8 cellular contexts compared by ENCODE assay signal in genomic region chr19:6772028-6772865, GRCh38. TPM values are rescaled to one million over a fixed set of nuclear protein-coding genes. Genes with fewer than 3 reads are reported as not detected.
A peak's percentile ranks its signal among the peaks of the same experiment; 100 is the strongest.
DNase-seq lines count a peak whose midpoint lies in the region; ATAC-seq and TF ChIP-seq lines count a peak whose summit lies in the region.

TSS of gene VAV1 (plus strand) at chr19:6772708. CDS start at chr19:6772808, 100 bp downstream.

- peak; percentile 78 to 92 (median 79) for DNase-seq in CD4-positive, alpha-beta memory T cell
- DNase-seq in T-helper 17 cell, result peak; percentile 66 to 72 (median 66)
- DNase-seq in activated naive CD8-positive, alpha-beta T cell treated with anti-CD3 and anti-CD28 coated beads for 36 hours, result peak; percentile 81
- DNase-seq in stimulated activated CD8-positive, alpha-beta memory T cell treated with anti-CD3 and anti-CD28 coated beads, Interleukin-7, amount 100 ng/mL, for 48 hours (ENCODE audit: extremely low read depth in 1 of 2, low read depth in 1 of 2), result peak; percentile 63 to 79
- DNase-seq in NCI-H187 (lab: John Stamatoyannopoulos, UW), result no peak
- no peak for DNase-seq in mesothelial cell of epicardium (ENCODE audit: low spot score in 2 of 2, unreplicated experiment in 2 of 2)

- H3K27ac Mint-ChIP-seq in CD4-positive, alpha-beta memory T cell, result peak within 1 kb of the TSS; percentile 94 to 97 (median 96)
- H3K27ac Mint-ChIP-seq in T-helper 17 cell, result peak within 1 kb of the TSS; percentile 97
- peak within 1 kb of the TSS; percentile 97 for H3K27ac Mint-ChIP-seq in activated naive CD8-positive, alpha-beta T cell treated with anti-CD3 and anti-CD28 coated beads for 36 hours
- H3K27ac Mint-ChIP-seq in mesothelial cell of epicardium, result no peak within 1 kb of the TSS

- intact Hi-C loops in CD4-positive, alpha-beta memory T cell (cut with micrococcal nuclease), result loop anchor here (1.0 kb wide), 3 partner anchors 29 to 42 kb away; partner anchors contain the start of gene GPR108

- peak within 1 kb of the TSS; percentile 81 for H3K27ac ChIP-seq in CD4-positive, alpha-beta memory T cell (ENCODE audit: low read depth, low read length)

- no peaks in the 10 kb centered on the region for H3K9me3 Mint-ChIP-seq in CD4-positive, alpha-beta memory T cell
- H3K9me3 Mint-ChIP-seq in activated naive CD8-positive, alpha-beta T cell treated with anti-CD3 and anti-CD28 coated beads for 36 hours, result peaks cover 14% of the 10 kb centered on the region
- H3K9me3 Mint-ChIP-seq in mesothelial cell of epicardium, result peaks cover 4% of the 10 kb centered on the region

- peaks cover 5% of the 10 kb centered on the region for H3K36me3 ChIP-seq in CD4-positive, alpha-beta memory T cell (ENCODE audit: insufficient read depth, low read length)

- H3K4me1 Mint-ChIP-seq in CD4-positive, alpha-beta memory T cell, result peaks cover 38 to 72% (median 51%) of the 10 kb centered on the region in 4 donors
- H3K4me1 Mint-ChIP-seq in T-helper 17 cell, result peaks cover 49% of the 10 kb centered on the region
- peaks cover 46% of the 10 kb centered on the region for H3K4me1 Mint-ChIP-seq in activated naive CD8-positive, alpha-beta T cell treated with anti-CD3 and anti-CD28 coated beads for 36 hours
- H3K4me1 Mint-ChIP-seq in mesothelial cell of epicardium, result peaks cover 3% of the 10 kb centered on the region

- POLR2A ChIA-PET in CD4-positive, alpha-beta memory T cell (lab: Charles Lee; ENCODE audit: partially characterized antibody), result interaction anchor here (0.7 to 10.7 kb wide), 26 partner anchors 9 to 400 kb away, joined by 3 to 227 read pairs (median 4); partner anchors contain the start of genes ALKBH7, DENND1C, GPR108 and TRIP10

- peaks cover 52% of the 10 kb centered on the region for H3K4me1 ChIP-seq in CD4-positive, alpha-beta memory T cell (ENCODE audit: insufficient read depth, low read length)
- H3K4me1 ChIP-seq in mononuclear cell (ENCODE audit: insufficient read depth, low read length), result peaks cover 52% of the 10 kb centered on the region

- no peaks in the 10 kb centered on the region for H3K9me3 ChIP-seq in CD4-positive, alpha-beta memory T cell (ENCODE audit: control insufficient read depth in 1 of 2, low read length in 2 of 2)
- H3K9me3 ChIP-seq in T-helper 17 cell (ENCODE audit: control insufficient read depth, low read length, poor library complexity, severe bottlenecking) (no peaks in the 10 kb centered on the region), mononuclear cell (ENCODE audit: low read depth, low read length) (no peaks in the 10 kb centered on the region)

- no peaks in the 10 kb centered on the region for H3K27me3 ChIP-seq in CD4-positive, alpha-beta memory T cell (ENCODE audit: insufficient read depth, low read length)
- H3K27me3 ChIP-seq in mononuclear cell (ENCODE audit: insufficient read depth, low read length), result no peaks in the 10 kb centered on the region

- no peak for TF ChIP-seq CTCF in mesothelial cell of epicardium (IDR thresholded peaks at IDR 0.05; ENCODE audit: unreplicated experiment)

- H3K27me3 Mint-ChIP-seq in CD4-positive, alpha-beta memory T cell, result no peaks in the 10 kb centered on the region
- H3K27me3 Mint-ChIP-seq in T-helper 17 cell (no peaks in the 10 kb centered on the region), mesothelial cell of epicardium (ENCODE audit: low read depth) (peaks cover 11% of the 10 kb centered on the region)
- H3K27me3 Mint-ChIP-seq in activated naive CD8-positive, alpha-beta T cell treated with anti-CD3 and anti-CD28 coated beads for 36 hours, result no peaks in the 10 kb centered on the region

- CTCF ChIA-PET in CD4-positive, alpha-beta memory T cell (lab: Charles Lee; ENCODE audit: partially characterized antibody), result interaction anchor here (0.7 to 5.4 kb wide), 8 partner anchors 10 to 255 kb away, joined by 3 to 46 read pairs (median 4); partner anchors contain the start of gene GPR108

- H3K36me3 Mint-ChIP-seq in CD4-positive, alpha-beta memory T cell, result peaks cover 22 to 29% of the 10 kb centered on the region in 2 donors
- H3K36me3 Mint-ChIP-seq in T-helper 17 cell (ENCODE audit: low read depth) (peaks cover 10% of the 10 kb centered on the region), mesothelial cell of epicardium (no peaks in the 10 kb centered on the region)
- H3K36me3 Mint-ChIP-seq in activated naive CD8-positive, alpha-beta T cell treated with anti-CD3 and anti-CD28 coated beads for 36 hours, result peaks cover 32% of the 10 kb centered on the region

- peak within 1 kb of the TSS; percentile 88 to 96 (median 94) for H3K4me3 Mint-ChIP-seq in CD4-positive, alpha-beta memory T cell
- H3K4me3 Mint-ChIP-seq in T-helper 17 cell, result peak within 1 kb of the TSS; percentile 93
- H3K4me3 Mint-ChIP-seq in activated naive CD8-positive, alpha-beta T cell treated with anti-CD3 and anti-CD28 coated beads for 36 hours, result peak within 1 kb of the TSS; percentile 97
- no peak within 1 kb of the TSS for H3K4me3 Mint-ChIP-seq in mesothelial cell of epicardium

- peak within 1 kb of the TSS; percentile 80 to 96 for H3K4me3 ChIP-seq in CD4-positive, alpha-beta memory T cell (ENCODE audit: low read length in 2 of 2)
- H3K4me3 ChIP-seq in mononuclear cell (ENCODE audit: low read length), result peak within 1 kb of the TSS; percentile 100

- ATAC-seq in HG02642 (IDR thresholded peaks at IDR 0.05; ENCODE audit: poor library complexity, unreplicated experiment) (peak; percentile 39), T-helper 17 cell (peak; percentile 49)

RNA-seq across cellular contexts. Expression of gene VAV1, which starts in this region (rescaled TPM):
- total RNA-seq in CD4-positive, alpha-beta memory T cell, result 10 to 100 TPM; 82.5 to 87.6 TPM
- 10 to 100 TPM; 16.0 to 23.9 TPM for polyA plus RNA-seq in CD4-positive, alpha-beta memory T cell
- total RNA-seq in T-helper 17 cell (10 to 100 TPM; 83.0 to 92.0 TPM), mononuclear cell (46.8 TPM), mesothelial cell of epicardium (not detected in 3 replicates)
- 10 to 100 TPM; 65.2 to 65.7 TPM for total RNA-seq in activated naive CD8-positive, alpha-beta T cell treated with anti-CD3 and anti-CD28 coated beads for 36 hours

Comparison
In these comparisons a context has a peak if more than half of its experiments do, and no peak if none do; other contexts are left out.
1. RNA of gene VAV1 (total RNA-seq): 83.0 to 92.0 TPM in T-helper 17 cell, 82.5 to 87.6 TPM in CD4-positive, alpha-beta memory T cell, 65.2 to 65.7 TPM in activated naive CD8-positive, alpha-beta T cell treated with anti-CD3 and anti-CD28 coated beads for 36 hours and 46.8 TPM in mononuclear cell (single experiment); not detected in mesothelial cell of epicardium; every median in the first group is over 10 times any median in the second.
2. DNase-seq: peak in CD4-positive, alpha-beta memory T cell (5 of 5), T-helper 17 cell (3 of 3), activated naive CD8-positive, alpha-beta T cell treated with anti-CD3 and anti-CD28 coated beads for 36 hours (single experiment) and stimulated activated CD8-positive, alpha-beta memory T cell treated with anti-CD3 and anti-CD28 coated beads, Interleukin-7, amount 100 ng/mL, for 48 hours (2 of 2); none in NCI-H187 (0 of 2) and mesothelial cell of epicardium (0 of 2).